Comparison of ENCODE assay signal across 10 cellular contexts in genomic region chr1:20058531-20058930, GRCh38. TPM values are rescaled to one million over a fixed set of nuclear protein-coding genes. Genes with fewer than 3 reads are reported as not detected.
DNase-seq lines count a peak whose midpoint lies in the region; ATAC-seq and TF ChIP-seq lines count a peak whose summit lies in the region.
"Had no signal": no experiment of that assay in that cellular context is flagged by ENCODE, and none has a peak within 500 bp of the region (broad histone marks: within the 10 kb centered on the region; RNA-seq: fewer than 3 reads in every experiment).

No MANE protein-coding gene starts in this region.

- H3K27ac ChIP-seq in esophagus squamous epithelium = no peak overlapping the region
- H3K27ac ChIP-seq: parathyroid adenoma had no signal

- peaks cover 0 to 7% (median 3%) of the 10 kb centered on the region in 3 donors for H3K4me1 ChIP-seq in esophagus squamous epithelium
- H3K4me1 ChIP-seq: parathyroid adenoma had no signal

- H3K27ac Mint-ChIP-seq in effector memory CD8-positive, alpha-beta T cell = peak overlapping the region; percentile 65 to 87
- H3K27ac Mint-ChIP-seq in mesothelial cell of epicardium = no peak overlapping the region

- H3K36me3 ChIP-seq in esophagus squamous epithelium = no peaks in the 10 kb centered on the region

- H3K4me1 Mint-ChIP-seq in effector memory CD8-positive, alpha-beta T cell (ENCODE audit: low read depth in 2 of 2) = peaks cover 22 to 23% of the 10 kb centered on the region in 2 donors
- H3K4me1 Mint-ChIP-seq in mesothelial cell of epicardium = peaks cover 10% of the 10 kb centered on the region

- peaks cover 4% of the 10 kb centered on the region for H3K36me3 Mint-ChIP-seq in effector memory CD8-positive, alpha-beta T cell (ENCODE audit: insufficient read depth)
- H3K36me3 Mint-ChIP-seq in mesothelial cell of epicardium = no peaks in the 10 kb centered on the region

- WGBS in esophagus squamous epithelium, 2 donors = 0% methylated on average over 1 of the region's 1 CpG

- no peaks in the 10 kb centered on the region for H3K27me3 Mint-ChIP-seq in effector memory CD8-positive, alpha-beta T cell
- H3K27me3 Mint-ChIP-seq in mesothelial cell of epicardium (ENCODE audit: low read depth) = peaks cover 4% of the 10 kb centered on the region

- H3K9me3 ChIP-seq in esophagus squamous epithelium = no peaks in the 10 kb centered on the region

- H3K4me3 Mint-ChIP-seq in effector memory CD8-positive, alpha-beta T cell = peak overlapping the region; percentile 54 to 56
- no peak overlapping the region for H3K4me3 Mint-ChIP-seq in mesothelial cell of epicardium

- H3K27me3 ChIP-seq in esophagus squamous epithelium = peaks cover 0 to 12% (median 0%) of the 10 kb centered on the region in 4 donors

- peak; percentile 81 for DNase-seq in EL
- DNase-seq in SW480 (ENCODE audit: low spot score) = peak; percentile 69
- DNase-seq in effector memory CD8-positive, alpha-beta T cell = peak; percentile 14 to 32 (median 16)
- DNase-seq in stimulated activated CD4-positive, alpha-beta T cell treated with anti-CD3 and anti-CD28 coated beads, Interleukin-15, amount 100 ng/mL, for 48 hours (ENCODE audit: low read depth in 2 of 2) = peak; percentile 33 to 35
- DNase-seq in omental fat pad (ENCODE audit: low spot score) = no peak
- no peak for DNase-seq in mesothelial cell of epicardium (ENCODE audit: low spot score in 2 of 2, unreplicated experiment in 2 of 2)
- DNase-seq in esophagus squamous epithelium (lab: John Stamatoyannopoulos, UW) = no peak

- TF ChIP-seq POLR2A in esophagus squamous epithelium (IDR thresholded peaks at IDR 0.05) = no peak

- ATAC-seq in effector memory CD8-positive, alpha-beta T cell (replicated peaks) = peak; percentile 96
- ATAC-seq in omental fat pad (ENCODE audit: low FRiP score) = no peak
- no peak for ATAC-seq in HG02798 (IDR thresholded peaks at IDR 0.05; ENCODE audit: poor library complexity, unreplicated experiment)

- intact Hi-C loops in esophagus squamous epithelium (cut with DNase I) = no loop called here

- no peak for TF ChIP-seq CTCF in omental fat pad (IDR thresholded peaks at IDR 0.05)
- TF ChIP-seq CTCF in mesothelial cell of epicardium (IDR thresholded peaks at IDR 0.05; ENCODE audit: unreplicated experiment) = no peak
- TF ChIP-seq CTCF in esophagus squamous epithelium (IDR thresholded peaks at IDR 0.05) = no peak

- no peak overlapping the region for H3K4me3 ChIP-seq in esophagus squamous epithelium

- H3K9me3 Mint-ChIP-seq in effector memory CD8-positive, alpha-beta T cell = no peaks in the 10 kb centered on the region
- H3K9me3 Mint-ChIP-seq in mesothelial cell of epicardium = peaks cover 12% of the 10 kb centered on the region

RNA-seq across cellular contexts. Expression of gene PLA2G5, which starts 11.5 kb away (rescaled TPM):
- total RNA-seq in omental fat pad (10 to 100 TPM in 1 of 4 donors, 1 to 10 TPM in 2, under 1 TPM in 1; 0.60 to 14.5 (median 3.0) TPM), mesothelial cell of epicardium (0.25 TPM in 1 of 3 replicates, not detected in the others), esophagus squamous epithelium (1 to 10 TPM in 2 of 4 donors, under 1 TPM in 1, not detected in 1; 0.97 to 6.7 (median 2.3) TPM)
- total RNA-seq: activated CD8-positive, alpha-beta memory T cell treated with anti-CD3 and anti-CD28 coated beads for 36 hours had no signal

Comparison
In these comparisons a context has a peak if more than half of its experiments do, and no peak if none do; other contexts are left out.
1. DNase-seq: peak in EL (single experiment), SW480 (single experiment), effector memory CD8-positive, alpha-beta T cell (3 of 3) and stimulated activated CD4-positive, alpha-beta T cell treated with anti-CD3 and anti-CD28 coated beads, Interleukin-15, amount 100 ng/mL, for 48 hours (2 of 2); none in omental fat pad (single experiment), mesothelial cell of epicardium (0 of 2) and esophagus squamous epithelium (single experiment).